In the genomic region with DNA sequence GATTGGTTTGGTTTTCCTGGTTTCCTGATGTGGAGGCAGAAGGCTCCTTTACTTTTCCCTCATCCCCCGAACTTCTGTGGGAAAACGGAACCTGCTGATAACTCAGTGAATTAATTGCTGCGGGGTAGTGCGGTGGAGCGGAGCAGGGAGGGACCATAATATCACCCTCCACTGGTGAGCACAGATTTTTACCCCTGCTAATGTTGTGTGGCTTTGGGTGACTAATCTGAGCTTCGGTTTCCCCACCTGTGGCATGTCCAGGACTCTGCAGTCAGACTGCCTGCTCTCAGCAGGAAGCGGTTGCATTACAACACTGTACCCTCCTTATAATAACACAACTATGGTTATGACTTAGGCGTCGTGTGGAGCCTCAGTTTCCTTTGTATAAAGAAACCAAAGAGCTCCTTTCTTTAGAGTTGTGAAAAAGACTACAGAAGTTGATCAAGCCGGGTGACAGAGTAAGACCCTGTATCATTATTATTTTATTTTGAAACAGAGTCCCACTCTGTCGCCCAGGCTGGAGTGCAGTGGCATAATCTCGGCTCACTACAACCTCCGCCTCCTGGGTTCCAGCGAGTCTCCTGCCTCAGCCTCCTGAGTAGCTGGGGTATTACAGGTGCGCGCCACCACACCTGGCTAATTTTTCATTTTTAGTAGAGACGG, we compare ENCODE assay signal across 8 cellular contexts. TPM values are rescaled to one million over a fixed set of nuclear protein-coding genes. Genes with fewer than 3 reads are reported as not detected.
DNase-seq lines count a peak whose midpoint lies in the region; ATAC-seq and TF ChIP-seq lines count a peak whose summit lies in the region.

No MANE protein-coding gene starts in this region.

- peak; percentile 57 for DNase-seq in GM19240 (ENCODE audit: insufficient read length, low spot score)
- DNase-seq in HK-2 (ENCODE audit: unreplicated experiment), result peak; percentile 80
- DNase-seq in WTC11 (ENCODE audit: low spot score), result no peak
- DNase-seq in stimulated activated CD4-positive, alpha-beta T cell treated with anti-CD3 and anti-CD28 coated beads, Interleukin-2, amount 100 ng/mL, for 24 hours, result peak; percentile 49 to 51
- no peak for DNase-seq in dorsolateral prefrontal cortex
- no peak for DNase-seq in vagina (ENCODE audit: extremely low spot score in 2 of 2)

- H3K27me3 ChIP-seq in dorsolateral prefrontal cortex (no peaks in the 10 kb centered on the region), vagina (no peaks in the 10 kb centered on the region)

- H3K9me3 Mint-ChIP-seq in WTC11, result no peaks in the 10 kb centered on the region

- no peaks in the 10 kb centered on the region for H3K36me3 ChIP-seq in vagina

- no peak overlapping the region for H3K4me3 ChIP-seq in dorsolateral prefrontal cortex
- H3K4me3 ChIP-seq in vagina, result no peak overlapping the region

- ATAC-seq in WTC11 (no peak), esophagus mucosa (peak; percentile 14)

- peaks cover 45% of the 10 kb centered on the region for H3K4me1 ChIP-seq in vagina

- TF ChIP-seq CTCF in C4-2B (conservative IDR thresholded peaks at IDR 0.05), result no peak
- TF ChIP-seq CTCF in WTC11 (IDR thresholded peaks at IDR 0.05), result no peak
- TF ChIP-seq CTCF in dorsolateral prefrontal cortex (IDR thresholded peaks at IDR 0.05 in 54 of 56, conservative IDR thresholded peaks at IDR 0.05 in 2 of 56; ENCODE audit: low read depth in 1 of 56, partially characterized antibody in 56 of 56), result no peak
- no peak for TF ChIP-seq CTCF in vagina (IDR thresholded peaks at IDR 0.05)

- no peaks in the 10 kb centered on the region for H3K9me3 ChIP-seq in vagina

- intact Hi-C loops in dorsolateral prefrontal cortex (cut with DNase I) (no loop called here), vagina (cut with DNase I) (no loop called here)

- TF ChIP-seq POLR2A in vagina (IDR thresholded peaks at IDR 0.05), result no peak

- peak overlapping the region; percentile 96 for H3K27ac Mint-ChIP-seq in WTC11

- CTCF ChIA-PET in WTC11 (lab: Charles Lee), result interaction anchor here (0.8 to 17.0 kb wide), 4 partner anchors 10 to 43 kb away, joined by 3 to 927 read pairs (median 25); no protein-coding TSS in a partner anchor

- H3K36me3 Mint-ChIP-seq in WTC11, result peaks cover 8% of the 10 kb centered on the region

- peak overlapping the region; percentile 26; the same call in 1 of the 2 replicates for H3K4me3 Mint-ChIP-seq in WTC11

- POLR2A ChIA-PET in WTC11 (lab: Charles Lee), result interaction anchor here (0.6 to 6.4 kb wide), 3 partner anchors 10 to 30 kb away, joined by 3 to 73 read pairs (median 9); no protein-coding TSS in a partner anchor

- H3K27me3 Mint-ChIP-seq in WTC11 (ENCODE audit: low read depth), result peaks cover 2% of the 10 kb centered on the region; the same call in 1 of the 2 replicates

- H3K27ac ChIP-seq in C4-2B (peak overlapping the region; percentile 85), dorsolateral prefrontal cortex (peak overlapping the region in 25 of 59 donors; percentile 3 to 95 (median 48)), vagina (no peak overlapping the region)

- peaks cover 33% of the 10 kb centered on the region for H3K4me1 Mint-ChIP-seq in WTC11

TF ChIP-seq in WTC11, 78 proteins besides CTCF, POLR2A, EP300 and RAD21:
- no peak for TF ChIP-seq FOXK1 (CRISPR knock-in tag; IDR thresholded peaks at IDR 0.05)
- TF ChIP-seq FOXP1 (CRISPR knock-in tag; IDR thresholded peaks at IDR 0.05; ENCODE audit: borderline replicate concordance), result no peak
- no peak for TF ChIP-seq ZNF121 (CRISPR knock-in tag; IDR thresholded peaks at IDR 0.05)
- no peak for TF ChIP-seq SOX15 (CRISPR knock-in tag; IDR thresholded peaks at IDR 0.05)
- TF ChIP-seq, protein P1, sequence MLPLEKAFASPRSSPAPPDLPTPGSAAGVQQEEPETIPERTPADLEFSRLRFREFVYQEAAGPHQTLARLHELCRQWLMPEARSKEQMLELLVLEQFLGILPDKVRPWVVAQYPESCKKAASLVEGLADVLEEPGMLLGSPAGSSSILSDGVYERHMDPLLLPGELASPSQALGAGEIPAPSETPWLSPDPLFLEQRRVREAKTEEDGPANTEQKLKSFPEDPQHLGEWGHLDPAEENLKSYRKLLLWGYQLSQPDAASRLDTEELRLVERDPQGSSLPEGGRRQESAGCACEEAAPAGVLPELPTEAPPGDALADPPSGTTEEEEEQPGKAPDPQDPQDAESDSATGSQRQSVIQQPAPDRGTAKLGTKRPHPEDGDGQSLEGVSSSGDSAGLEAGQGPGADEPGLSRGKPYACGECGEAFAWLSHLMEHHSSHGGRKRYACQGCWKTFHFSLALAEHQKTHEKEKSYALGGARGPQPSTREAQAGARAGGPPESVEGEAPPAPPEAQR (CRISPR knock-in tag; IDR thresholded peaks at IDR 0.05), result no peak
- no peak for TF ChIP-seq CREB1 (CRISPR knock-in tag; IDR thresholded peaks at IDR 0.05)
- TF ChIP-seq, protein P2, sequence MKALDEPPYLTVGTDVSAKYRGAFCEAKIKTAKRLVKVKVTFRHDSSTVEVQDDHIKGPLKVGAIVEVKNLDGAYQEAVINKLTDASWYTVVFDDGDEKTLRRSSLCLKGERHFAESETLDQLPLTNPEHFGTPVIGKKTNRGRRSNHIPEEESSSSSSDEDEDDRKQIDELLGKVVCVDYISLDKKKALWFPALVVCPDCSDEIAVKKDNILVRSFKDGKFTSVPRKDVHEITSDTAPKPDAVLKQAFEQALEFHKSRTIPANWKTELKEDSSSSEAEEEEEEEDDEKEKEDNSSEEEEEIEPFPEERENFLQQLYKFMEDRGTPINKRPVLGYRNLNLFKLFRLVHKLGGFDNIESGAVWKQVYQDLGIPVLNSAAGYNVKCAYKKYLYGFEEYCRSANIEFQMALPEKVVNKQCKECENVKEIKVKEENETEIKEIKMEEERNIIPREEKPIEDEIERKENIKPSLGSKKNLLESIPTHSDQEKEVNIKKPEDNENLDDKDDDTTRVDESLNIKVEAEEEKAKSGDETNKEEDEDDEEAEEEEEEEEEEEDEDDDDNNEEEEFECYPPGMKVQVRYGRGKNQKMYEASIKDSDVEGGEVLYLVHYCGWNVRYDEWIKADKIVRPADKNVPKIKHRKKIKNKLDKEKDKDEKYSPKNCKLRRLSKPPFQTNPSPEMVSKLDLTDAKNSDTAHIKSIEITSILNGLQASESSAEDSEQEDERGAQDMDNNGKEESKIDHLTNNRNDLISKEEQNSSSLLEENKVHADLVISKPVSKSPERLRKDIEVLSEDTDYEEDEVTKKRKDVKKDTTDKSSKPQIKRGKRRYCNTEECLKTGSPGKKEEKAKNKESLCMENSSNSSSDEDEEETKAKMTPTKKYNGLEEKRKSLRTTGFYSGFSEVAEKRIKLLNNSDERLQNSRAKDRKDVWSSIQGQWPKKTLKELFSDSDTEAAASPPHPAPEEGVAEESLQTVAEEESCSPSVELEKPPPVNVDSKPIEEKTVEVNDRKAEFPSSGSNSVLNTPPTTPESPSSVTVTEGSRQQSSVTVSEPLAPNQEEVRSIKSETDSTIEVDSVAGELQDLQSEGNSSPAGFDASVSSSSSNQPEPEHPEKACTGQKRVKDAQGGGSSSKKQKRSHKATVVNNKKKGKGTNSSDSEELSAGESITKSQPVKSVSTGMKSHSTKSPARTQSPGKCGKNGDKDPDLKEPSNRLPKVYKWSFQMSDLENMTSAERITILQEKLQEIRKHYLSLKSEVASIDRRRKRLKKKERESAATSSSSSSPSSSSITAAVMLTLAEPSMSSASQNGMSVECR (CRISPR knock-in tag; IDR thresholded peaks at IDR 0.05; ENCODE audit: borderline replicate concordance), result no peak
- TF ChIP-seq, protein P3, sequence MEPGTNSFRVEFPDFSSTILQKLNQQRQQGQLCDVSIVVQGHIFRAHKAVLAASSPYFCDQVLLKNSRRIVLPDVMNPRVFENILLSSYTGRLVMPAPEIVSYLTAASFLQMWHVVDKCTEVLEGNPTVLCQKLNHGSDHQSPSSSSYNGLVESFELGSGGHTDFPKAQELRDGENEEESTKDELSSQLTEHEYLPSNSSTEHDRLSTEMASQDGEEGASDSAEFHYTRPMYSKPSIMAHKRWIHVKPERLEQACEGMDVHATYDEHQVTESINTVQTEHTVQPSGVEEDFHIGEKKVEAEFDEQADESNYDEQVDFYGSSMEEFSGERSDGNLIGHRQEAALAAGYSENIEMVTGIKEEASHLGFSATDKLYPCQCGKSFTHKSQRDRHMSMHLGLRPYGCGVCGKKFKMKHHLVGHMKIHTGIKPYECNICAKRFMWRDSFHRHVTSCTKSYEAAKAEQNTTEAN (CRISPR knock-in tag; IDR thresholded peaks at IDR 0.05), result 0 out of 2 replicates have a peak, but pooled peaks have one; percentile 24

RNA-seq across cellular contexts. Expression of a gene that starts 2.2 kb away (rescaled TPM):
- total RNA-seq in WTC11 (2021) (88.8 to 158 TPM (median 149 TPM) in 3 replicates), esophagus mucosa (299 TPM), dorsolateral prefrontal cortex (100 to 1,000 TPM in 1 of 120 experiments, 10 to 100 TPM in 117, 1 to 10 TPM in 2; 8.0 to 102 (median 36.9) TPM), vagina (1,190 TPM)

RNA-seq across cellular contexts. Expression of a gene that starts 34.8 kb away (rescaled TPM):
- total RNA-seq in WTC11 (2021) (0.44 TPM in 1 of 3 replicates, not detected in the others), esophagus mucosa (0.96 TPM), dorsolateral prefrontal cortex (1 to 10 TPM in 73 of 120 experiments, under 1 TPM in 16, not detected in 31; 0.66 to 5.5 (median 1.8) TPM), vagina (2.5 TPM)

Comparison
In these comparisons a context has a peak if more than half of its experiments do, and no peak if none do; other contexts are left out.
1. DNase-seq: peak in GM19240 (single experiment), HK-2 (single experiment) and stimulated activated CD4-positive, alpha-beta T cell treated with anti-CD3 and anti-CD28 coated beads, Interleukin-2, amount 100 ng/mL, for 24 hours (2 of 2); none in WTC11 (single experiment), dorsolateral prefrontal cortex (0 of 10) and vagina (0 of 2).